15 cellular contexts compared by ENCODE assay signal in genomic region chr7:40093631-40094350, GRCh38.
"Had no signal": no experiment of that assay in that cellular context is flagged by ENCODE, and none has a peak within 500 bp of the region (broad histone marks: within the 10 kb centered on the region; RNA-seq: fewer than 3 reads in every experiment).

No MANE protein-coding gene starts in this region.

- H3K4me1 Mint-ChIP-seq: natural killer cell had no signal

- ATAC-seq: activated CD4-positive, CD25-positive, alpha-beta regulatory T cell treated with anti-CD3 and anti-CD28 coated beads, Interleukin-2, amount 50 U/mL, for 24 hours; activated T-cell treated with anti-CD3 and anti-CD28 coated beads, Interleukin-2, amount 50 U/mL, for 4 hours; natural killer cell had no signal

- DNase-seq: activated CD4-positive, alpha-beta T cell treated with anti-CD3 and anti-CD28 coated beads, Interleukin-2, amount 50 U/mL, for 4 hours; activated naive CD4-positive, alpha-beta T cell treated with anti-CD3 and anti-CD28 coated beads, Interleukin-2, amount 50 U/mL, for 16 hours; activated T-cell treated with anti-CD3 and anti-CD28 coated beads, Interleukin-2, amount 50 U/mL, for 4 hours; dermis blood vessel endothelial cell; effector memory CD4-positive, alpha-beta T cell; esophagus squamous epithelium; natural killer cell; spleen; stimulated activated naive CD4-positive, alpha-beta T cell; T-helper 1 cell; T-helper 9 cell had no signal

- H3K27me3 ChIP-seq: esophagus squamous epithelium, neutrophil, spleen, thyroid gland had no signal

- H3K4me1 ChIP-seq: spleen had no signal

- H3K27ac ChIP-seq: esophagus squamous epithelium, neutrophil, spleen, thyroid gland had no signal

- H3K9me3 Mint-ChIP-seq: activated T-cell treated with anti-CD3 and anti-CD28 coated beads, Interleukin-2, amount 50 U/mL, for 4 hours; natural killer cell had no signal

- H3K9me3 ChIP-seq: esophagus squamous epithelium, neutrophil, spleen, thyroid gland had no signal

- H3K4me3 ChIP-seq: esophagus squamous epithelium, lung, spleen, thyroid gland had no signal

- H3K4me3 Mint-ChIP-seq: activated T-cell treated with anti-CD3 and anti-CD28 coated beads, Interleukin-2, amount 50 U/mL, for 4 hours; natural killer cell had no signal
